In genomic region chr16:1201444-1201843, GRCh38 we compare ENCODE assay signal across 38 cellular contexts. TPM values are rescaled to one million over a fixed set of nuclear protein-coding genes. Genes with fewer than 3 reads are reported as not detected.
"Had no signal": no experiment of that assay in that cellular context is flagged by ENCODE, and none has a peak within 500 bp of the region (broad histone marks: within the 10 kb centered on the region; RNA-seq: fewer than 3 reads in every experiment).

No MANE protein-coding gene starts in this region.

- H3K4me3 ChIP-seq: body of pancreas, breast epithelium had no signal

- H3K36me3 Mint-ChIP-seq: activated CD8-positive, alpha-beta memory T cell treated with anti-CD3 and anti-CD28 coated beads, Interleukin-2, amount 10 ng/mL, durations not matched to agents 7 days and 5 days; activated naive CD4-positive, alpha-beta T cell treated with anti-CD3 and anti-CD28 coated beads, Interleukin-2, amount 10 ng/mL, durations not matched to agents 7 days and 5 days; activated naive CD4-positive, alpha-beta T cell treated with anti-CD3 and anti-CD28 coated beads, Interleukin-2, amount 50 U/mL, for 24 hours; activated naive CD8-positive, alpha-beta T cell; activated naive CD8-positive, alpha-beta T cell treated with anti-CD3 and anti-CD28 coated beads, Interleukin-2, amount 10 ng/mL, durations not matched to agents 7 days and 5 days had no signal

- DNase-seq: activated CD4-positive, alpha-beta memory T cell treated with anti-CD3 and anti-CD28 coated beads, Interleukin-2, amount 10 ng/mL, durations not matched to agents 7 days and 5 days; activated CD4-positive, alpha-beta T cell treated with anti-CD3 and anti-CD28 coated beads for 1 hour; activated CD4-positive, alpha-beta T cell treated with anti-CD3 and anti-CD28 coated beads for 36 hours; activated CD4-positive, alpha-beta T cell treated with anti-CD3 and anti-CD28 coated beads for 48 hours; activated CD4-positive, alpha-beta T cell treated with anti-CD3 and anti-CD28 coated beads, Interleukin-2, amount 10 ng/mL, durations not matched to agents 7 days and 5 days; activated CD4-positive, alpha-beta T cell treated with anti-CD3 and anti-CD28 coated beads, Interleukin-2, amount 50 U/mL, for 48 hours; activated CD4-positive, CD25-positive, alpha-beta regulatory T cell; activated CD8-positive, alpha-beta memory T cell treated with anti-CD3 and anti-CD28 coated beads for 24 hours; activated CD8-positive, alpha-beta memory T cell treated with anti-CD3 and anti-CD28 coated beads, Interleukin-2, amount 10 ng/mL, durations not matched to agents 7 days and 5 days; activated CD8-positive, alpha-beta memory T cell treated with anti-CD3 and anti-CD28 coated beads, Interleukin-2, amount 50 U/mL, for 48 hours; activated CD8-positive, alpha-beta T cell treated with anti-CD3 and anti-CD28 coated beads, Interleukin-2, amount 10 ng/mL, durations not matched to agents 7 days and 5 days; activated effector memory CD4-positive, alpha-beta T cell treated with Interleukin-2 at 50 U/mL for 16 hours; activated gamma-delta T cell; activated naive CD4-positive, alpha-beta T cell treated with anti-CD3 and anti-CD28 coated beads, Interleukin-2, amount 10 ng/mL, durations not matched to agents 7 days and 5 days; activated naive CD4-positive, alpha-beta T cell treated with Interleukin-2 at 50 U/mL for 16 hours; activated naive CD8-positive, alpha-beta T cell treated with anti-CD3 and anti-CD28 coated beads, Interleukin-2, amount 10 ng/mL, durations not matched to agents 7 days and 5 days; activated naive CD8-positive, alpha-beta T cell treated with anti-CD3 and anti-CD28 coated beads, Interleukin-2, amount 50 U/mL, for 24 hours; activated T-cell treated with anti-CD3 and anti-CD28 coated beads, Interleukin-2, amount 50 U/mL, for 24 hours; activated T-cell treated with anti-CD3 and anti-CD28 coated beads, Interleukin-2, amount 50 U/mL, for 48 hours; amniotic stem cell; aorta; body of pancreas; brain microvascular endothelial cell; central memory CD4-positive, alpha-beta T cell; T-helper 1 cell; T-helper 2 cell; T-helper 9 cell had no signal

- H3K27ac ChIP-seq: body of pancreas, brain microvascular endothelial cell, breast epithelium, VCaP had no signal

- H3K9me3 Mint-ChIP-seq: activated CD4-positive, alpha-beta T cell treated with anti-CD3 and anti-CD28 coated beads, Interleukin-2, amount 10 ng/mL, durations not matched to agents 7 days and 5 days; activated naive CD4-positive, alpha-beta T cell treated with anti-CD3 and anti-CD28 coated beads, Interleukin-2, amount 50 U/mL, for 24 hours; activated naive CD8-positive, alpha-beta T cell treated with anti-CD3 and anti-CD28 coated beads, Interleukin-2, amount 50 U/mL, for 24 hours; activated T-cell treated with anti-CD3 and anti-CD28 coated beads, Interleukin-2, amount 50 U/mL, for 24 hours; activated T-helper 2 cell treated with anti-CD3 and anti-CD28 coated beads, Interferon-gamma antibody, Interleukin-2, Interleukin-4, amounts not matched to agents 10 μg/mL and 5 μg/mL and 100 μg/mL, durations not matched to agents 14 hours and 24 hours and 36 hours; T-helper 1 cell treated with Interleukin-12 subunit alpha and Interleukin-12 subunit beta and Interleukin-4 antibody, amounts not matched to agents 30 μg/mL and 1 μg/mL, for 36 hours; T-helper 2 cell treated with Interferon-gamma antibody and Interleukin-4, amounts not matched to agents 5 μg/mL and 100 μg/mL, for 36 hours had no signal

- H3K9me3 ChIP-seq: body of pancreas had no signal

- H3K36me3 ChIP-seq: breast epithelium had no signal

- H3K27ac Mint-ChIP-seq: activated CD4-positive, alpha-beta memory T cell treated with anti-CD3 and anti-CD28 coated beads, Interleukin-2, amount 10 ng/mL, durations not matched to agents 7 days and 5 days; activated CD4-positive, alpha-beta T cell treated with anti-CD3 and anti-CD28 coated beads for 36 hours; activated CD4-positive, alpha-beta T cell treated with anti-CD3 and anti-CD28 coated beads, Interleukin-2, amount 10 ng/mL, durations not matched to agents 7 days and 5 days; activated CD8-positive, alpha-beta memory T cell treated with anti-CD3 and anti-CD28 coated beads, Interleukin-2, amount 10 ng/mL, durations not matched to agents 7 days and 5 days; activated CD8-positive, alpha-beta T cell treated with anti-CD3 and anti-CD28 coated beads, Interleukin-2, amount 10 ng/mL, durations not matched to agents 7 days and 5 days; activated naive CD4-positive, alpha-beta T cell treated with anti-CD3 and anti-CD28 coated beads, Interleukin-2, amount 10 ng/mL, durations not matched to agents 7 days and 5 days; activated naive CD4-positive, alpha-beta T cell treated with anti-CD3 and anti-CD28 coated beads, Interleukin-2, amount 50 U/mL, for 24 hours; activated naive CD8-positive, alpha-beta T cell; activated naive CD8-positive, alpha-beta T cell treated with anti-CD3 and anti-CD28 coated beads, Interleukin-2, amount 10 ng/mL, durations not matched to agents 7 days and 5 days; activated naive CD8-positive, alpha-beta T cell treated with anti-CD3 and anti-CD28 coated beads, Interleukin-2, amount 50 U/mL, for 24 hours; activated T-cell treated with anti-CD3 and anti-CD28 coated beads, Interleukin-2, amount 50 U/mL, for 24 hours; activated T-helper 2 cell treated with anti-CD3 and anti-CD28 coated beads, Interferon-gamma antibody, Interleukin-2, Interleukin-4, amounts not matched to agents 10 μg/mL and 5 μg/mL and 100 μg/mL, durations not matched to agents 14 hours and 24 hours and 36 hours; T-helper 1 cell treated with Interleukin-12 subunit alpha and Interleukin-12 subunit beta and Interleukin-4 antibody, amounts not matched to agents 30 μg/mL and 1 μg/mL, for 36 hours; T-helper 2 cell treated with Interferon-gamma antibody and Interleukin-4, amounts not matched to agents 5 μg/mL and 100 μg/mL, for 36 hours had no signal

- H3K27me3 ChIP-seq: body of pancreas, brain microvascular endothelial cell had no signal

- H3K4me1 Mint-ChIP-seq: activated CD4-positive, alpha-beta memory T cell treated with anti-CD3 and anti-CD28 coated beads, Interleukin-2, amount 10 ng/mL, durations not matched to agents 7 days and 5 days; activated CD4-positive, alpha-beta T cell treated with anti-CD3 and anti-CD28 coated beads for 36 hours; activated CD4-positive, alpha-beta T cell treated with anti-CD3 and anti-CD28 coated beads, Interleukin-2, amount 10 ng/mL, durations not matched to agents 7 days and 5 days; activated CD8-positive, alpha-beta memory T cell treated with anti-CD3 and anti-CD28 coated beads, Interleukin-2, amount 10 ng/mL, durations not matched to agents 7 days and 5 days; activated naive CD8-positive, alpha-beta T cell treated with anti-CD3 and anti-CD28 coated beads, Interleukin-2, amount 50 U/mL, for 24 hours had no signal

- H3K27me3 Mint-ChIP-seq: activated CD4-positive, alpha-beta memory T cell treated with anti-CD3 and anti-CD28 coated beads, Interleukin-2, amount 10 ng/mL, durations not matched to agents 7 days and 5 days; activated CD4-positive, alpha-beta T cell treated with anti-CD3 and anti-CD28 coated beads for 36 hours; activated CD4-positive, alpha-beta T cell treated with anti-CD3 and anti-CD28 coated beads, Interleukin-2, amount 10 ng/mL, durations not matched to agents 7 days and 5 days; activated CD8-positive, alpha-beta memory T cell treated with anti-CD3 and anti-CD28 coated beads, Interleukin-2, amount 10 ng/mL, durations not matched to agents 7 days and 5 days; activated naive CD4-positive, alpha-beta T cell treated with anti-CD3 and anti-CD28 coated beads, Interleukin-2, amount 50 U/mL, for 24 hours; activated naive CD8-positive, alpha-beta T cell; activated naive CD8-positive, alpha-beta T cell treated with anti-CD3 and anti-CD28 coated beads, Interleukin-2, amount 10 ng/mL, durations not matched to agents 7 days and 5 days; activated naive CD8-positive, alpha-beta T cell treated with anti-CD3 and anti-CD28 coated beads, Interleukin-2, amount 50 U/mL, for 24 hours; activated T-cell treated with anti-CD3 and anti-CD28 coated beads, Interleukin-2, amount 50 U/mL, for 24 hours had no signal

- H3K4me1 ChIP-seq: body of pancreas, breast epithelium had no signal

- ATAC-seq: activated CD4-positive, alpha-beta T cell treated with anti-CD3 and anti-CD28 coated beads for 36 hours; activated CD4-positive, CD25-positive, alpha-beta regulatory T cell treated with anti-CD3 and anti-CD28 coated beads, Interleukin-2, amount 50 U/mL, for 24 hours; activated CD8-positive, alpha-beta memory T cell treated with anti-CD3 and anti-CD28 coated beads, Interleukin-2, amount 10 ng/mL, durations not matched to agents 7 days and 5 days; activated CD8-positive, alpha-beta T cell treated with anti-CD3 and anti-CD28 coated beads, Interleukin-2, amount 10 ng/mL, durations not matched to agents 7 days and 5 days; activated naive CD8-positive, alpha-beta T cell treated with anti-CD3 and anti-CD28 coated beads, Interleukin-2, amount 50 U/mL, for 24 hours; body of pancreas had no signal

- H3K4me3 Mint-ChIP-seq: activated CD4-positive, alpha-beta memory T cell treated with anti-CD3 and anti-CD28 coated beads, Interleukin-2, amount 10 ng/mL, durations not matched to agents 7 days and 5 days; activated CD4-positive, alpha-beta T cell treated with anti-CD3 and anti-CD28 coated beads for 36 hours; activated CD4-positive, alpha-beta T cell treated with anti-CD3 and anti-CD28 coated beads, Interleukin-2, amount 10 ng/mL, durations not matched to agents 7 days and 5 days; activated CD8-positive, alpha-beta memory T cell treated with anti-CD3 and anti-CD28 coated beads, Interleukin-2, amount 10 ng/mL, durations not matched to agents 7 days and 5 days; activated CD8-positive, alpha-beta T cell treated with anti-CD3 and anti-CD28 coated beads, Interleukin-2, amount 10 ng/mL, durations not matched to agents 7 days and 5 days; activated naive CD4-positive, alpha-beta T cell treated with anti-CD3 and anti-CD28 coated beads, Interleukin-2, amount 10 ng/mL, durations not matched to agents 7 days and 5 days; activated naive CD4-positive, alpha-beta T cell treated with anti-CD3 and anti-CD28 coated beads, Interleukin-2, amount 50 U/mL, for 24 hours; activated naive CD8-positive, alpha-beta T cell; activated naive CD8-positive, alpha-beta T cell treated with anti-CD3 and anti-CD28 coated beads, Interleukin-2, amount 10 ng/mL, durations not matched to agents 7 days and 5 days; activated naive CD8-positive, alpha-beta T cell treated with anti-CD3 and anti-CD28 coated beads, Interleukin-2, amount 50 U/mL, for 24 hours; activated T-cell treated with anti-CD3 and anti-CD28 coated beads, Interleukin-2, amount 50 U/mL, for 24 hours; T-helper 1 cell treated with Interleukin-12 subunit alpha and Interleukin-12 subunit beta and Interleukin-4 antibody, amounts not matched to agents 30 μg/mL and 1 μg/mL, for 36 hours; T-helper 2 cell treated with Interferon-gamma antibody and Interleukin-4, amounts not matched to agents 5 μg/mL and 100 μg/mL, for 36 hours had no signal

RNA-seq across cellular contexts. Expression of gene TPSG1, which starts 23.6 kb away (rescaled TPM):
- total RNA-seq: activated CD4-positive, alpha-beta memory T cell treated with anti-CD3 and anti-CD28 coated beads, Interleukin-2, amount 10 ng/mL, durations not matched to agents 7 days and 5 days; activated CD4-positive, alpha-beta T cell treated with anti-CD3 and anti-CD28 coated beads for 36 hours; activated CD4-positive, alpha-beta T cell treated with anti-CD3 and anti-CD28 coated beads, Interleukin-2, amount 10 ng/mL, durations not matched to agents 7 days and 5 days; activated CD8-positive, alpha-beta memory T cell treated with anti-CD3 and anti-CD28 coated beads, Interleukin-2, amount 10 ng/mL, durations not matched to agents 7 days and 5 days; activated CD8-positive, alpha-beta T cell treated with anti-CD3 and anti-CD28 coated beads, Interleukin-2, amount 10 ng/mL, durations not matched to agents 7 days and 5 days; activated naive CD8-positive, alpha-beta T cell treated with anti-CD3 and anti-CD28 coated beads, Interleukin-2, amount 10 ng/mL, durations not matched to agents 7 days and 5 days; activated T-helper 2 cell treated with anti-CD3 and anti-CD28 coated beads, Interferon-gamma antibody, Interleukin-2, Interleukin-4, amounts not matched to agents 10 μg/mL and 5 μg/mL and 100 μg/mL, durations not matched to agents 14 hours and 24 hours and 36 hours; astrocyte; body of pancreas; cardiac septum; cerebellum had no signal

RNA-seq across cellular contexts. Expression of gene TPSB2, which starts 28.5 kb away (rescaled TPM):
- total RNA-seq: activated CD4-positive, alpha-beta memory T cell treated with anti-CD3 and anti-CD28 coated beads, Interleukin-2, amount 10 ng/mL, durations not matched to agents 7 days and 5 days; activated CD4-positive, alpha-beta T cell treated with anti-CD3 and anti-CD28 coated beads for 36 hours; activated CD4-positive, alpha-beta T cell treated with anti-CD3 and anti-CD28 coated beads, Interleukin-2, amount 10 ng/mL, durations not matched to agents 7 days and 5 days; activated CD8-positive, alpha-beta memory T cell treated with anti-CD3 and anti-CD28 coated beads, Interleukin-2, amount 10 ng/mL, durations not matched to agents 7 days and 5 days; activated CD8-positive, alpha-beta T cell treated with anti-CD3 and anti-CD28 coated beads, Interleukin-2, amount 10 ng/mL, durations not matched to agents 7 days and 5 days; activated naive CD8-positive, alpha-beta T cell treated with anti-CD3 and anti-CD28 coated beads, Interleukin-2, amount 10 ng/mL, durations not matched to agents 7 days and 5 days; activated T-helper 2 cell treated with anti-CD3 and anti-CD28 coated beads, Interferon-gamma antibody, Interleukin-2, Interleukin-4, amounts not matched to agents 10 μg/mL and 5 μg/mL and 100 μg/mL, durations not matched to agents 14 hours and 24 hours and 36 hours; astrocyte; cerebellum had no signal

RNA-seq across cellular contexts. Expression of gene TPSAB1, which starts 39.1 kb away (rescaled TPM):
- total RNA-seq: activated CD4-positive, alpha-beta memory T cell treated with anti-CD3 and anti-CD28 coated beads, Interleukin-2, amount 10 ng/mL, durations not matched to agents 7 days and 5 days; activated CD4-positive, alpha-beta T cell treated with anti-CD3 and anti-CD28 coated beads for 36 hours; activated CD4-positive, alpha-beta T cell treated with anti-CD3 and anti-CD28 coated beads, Interleukin-2, amount 10 ng/mL, durations not matched to agents 7 days and 5 days; activated CD8-positive, alpha-beta memory T cell treated with anti-CD3 and anti-CD28 coated beads, Interleukin-2, amount 10 ng/mL, durations not matched to agents 7 days and 5 days; activated CD8-positive, alpha-beta T cell treated with anti-CD3 and anti-CD28 coated beads, Interleukin-2, amount 10 ng/mL, durations not matched to agents 7 days and 5 days; activated naive CD8-positive, alpha-beta T cell treated with anti-CD3 and anti-CD28 coated beads, Interleukin-2, amount 10 ng/mL, durations not matched to agents 7 days and 5 days; activated T-helper 2 cell treated with anti-CD3 and anti-CD28 coated beads, Interferon-gamma antibody, Interleukin-2, Interleukin-4, amounts not matched to agents 10 μg/mL and 5 μg/mL and 100 μg/mL, durations not matched to agents 14 hours and 24 hours and 36 hours; astrocyte had no signal

RNA-seq across cellular contexts. Expression of gene TPSD1, which starts 54.4 kb away (rescaled TPM):
- total RNA-seq: activated CD4-positive, alpha-beta memory T cell treated with anti-CD3 and anti-CD28 coated beads, Interleukin-2, amount 10 ng/mL, durations not matched to agents 7 days and 5 days; activated CD4-positive, alpha-beta T cell treated with anti-CD3 and anti-CD28 coated beads for 36 hours; activated CD4-positive, alpha-beta T cell treated with anti-CD3 and anti-CD28 coated beads, Interleukin-2, amount 10 ng/mL, durations not matched to agents 7 days and 5 days; activated CD8-positive, alpha-beta memory T cell treated with anti-CD3 and anti-CD28 coated beads, Interleukin-2, amount 10 ng/mL, durations not matched to agents 7 days and 5 days; activated CD8-positive, alpha-beta T cell treated with anti-CD3 and anti-CD28 coated beads, Interleukin-2, amount 10 ng/mL, durations not matched to agents 7 days and 5 days; activated naive CD8-positive, alpha-beta T cell treated with anti-CD3 and anti-CD28 coated beads, Interleukin-2, amount 10 ng/mL, durations not matched to agents 7 days and 5 days; activated T-helper 2 cell treated with anti-CD3 and anti-CD28 coated beads, Interferon-gamma antibody, Interleukin-2, Interleukin-4, amounts not matched to agents 10 μg/mL and 5 μg/mL and 100 μg/mL, durations not matched to agents 14 hours and 24 hours and 36 hours; aorta; astrocyte; cardiac septum; cerebellum had no signal
